Comparison of ENCODE assay signal across 1 cellular context in the genomic region with DNA sequence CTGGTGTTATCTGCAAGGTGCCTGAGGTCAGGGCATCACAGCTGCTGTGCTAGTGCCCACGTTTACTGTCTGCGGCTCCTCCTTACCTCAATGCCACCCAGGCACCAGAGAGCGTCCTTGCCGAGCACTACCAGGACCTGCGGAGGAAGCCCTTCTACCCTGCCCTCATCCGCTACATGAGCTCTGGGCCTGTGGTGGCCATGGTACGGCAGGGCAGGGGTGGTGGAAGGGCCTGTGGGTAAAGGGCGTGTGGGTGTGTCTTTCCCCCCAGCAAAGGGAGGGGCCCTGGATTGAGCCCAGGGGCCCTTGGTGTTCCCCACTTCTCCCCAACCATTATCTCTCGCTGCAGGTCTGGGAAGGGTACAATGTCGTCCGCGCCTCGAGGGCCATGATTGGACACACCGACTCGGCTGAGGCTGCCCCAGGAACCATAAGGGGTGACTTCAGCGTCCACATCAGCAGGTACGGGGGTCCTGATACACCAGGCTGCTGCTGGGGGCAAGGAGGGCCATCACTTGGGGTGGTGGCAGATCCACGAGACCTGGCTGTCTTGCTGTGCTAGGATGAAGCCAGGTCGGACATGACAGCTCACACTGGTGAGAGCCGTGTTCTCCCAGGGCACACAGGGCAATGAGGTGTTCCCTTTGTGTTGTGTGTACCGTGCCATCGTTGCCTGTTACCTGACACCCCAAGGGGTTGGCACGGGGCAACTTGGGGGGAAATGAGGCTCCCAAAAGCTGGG.
TF ChIP-seq lines count a peak whose summit lies in the region.

No MANE protein-coding gene starts in this region.

TF ChIP-seq in A549, 52 proteins besides CTCF, POLR2A, EP300 and RAD21 (continued from another document):
- TF ChIP-seq HMGXB4 (CRISPR knock-in tag; IDR thresholded peaks at IDR 0.05; ENCODE audit: borderline replicate concordance) (no peak), SMC3 (IDR thresholded peaks at IDR 0.05) (no peak), SREBF2 (IDR thresholded peaks at IDR 0.05) (no peak), ATOH8 (CRISPR knock-in tag; IDR thresholded peaks at IDR 0.05; ENCODE audit: low read depth) (no peak), RARB (CRISPR knock-in tag; IDR thresholded peaks at IDR 0.05) (no peak), HEYL (CRISPR knock-in tag; IDR thresholded peaks at IDR 0.05) (no peak), ESRRA (IDR thresholded peaks at IDR 0.05; ENCODE audit: borderline replicate concordance, low read length) (no peak), NR3C1 (IDR thresholded peaks at IDR 0.05) (no peak), RCOR1 (IDR thresholded peaks at IDR 0.05; ENCODE audit: low read depth, low read length) (no peak), CHD2 (IDR thresholded peaks at IDR 0.05; ENCODE audit: low read length, partially characterized antibody) (no peak), HOXA7 (CRISPR knock-in tag; IDR thresholded peaks at IDR 0.05) (no peak), RFX5 (IDR thresholded peaks at IDR 0.05) (no peak), TP53 (CRISPR knock-in tag; IDR thresholded peaks at IDR 0.05) (no peak), BHLHE40 (IDR thresholded peaks at IDR 0.05; ENCODE audit: low read depth, low read length) (no peak)
- TF ChIP-seq, protein P1, sequence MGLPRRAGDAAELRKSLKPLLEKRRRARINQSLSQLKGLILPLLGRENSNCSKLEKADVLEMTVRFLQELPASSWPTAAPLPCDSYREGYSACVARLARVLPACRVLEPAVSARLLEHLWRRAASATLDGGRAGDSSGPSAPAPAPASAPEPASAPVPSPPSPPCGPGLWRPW (IDR thresholded peaks at IDR 0.05) = no peak
- TF ChIP-seq, protein P2, sequence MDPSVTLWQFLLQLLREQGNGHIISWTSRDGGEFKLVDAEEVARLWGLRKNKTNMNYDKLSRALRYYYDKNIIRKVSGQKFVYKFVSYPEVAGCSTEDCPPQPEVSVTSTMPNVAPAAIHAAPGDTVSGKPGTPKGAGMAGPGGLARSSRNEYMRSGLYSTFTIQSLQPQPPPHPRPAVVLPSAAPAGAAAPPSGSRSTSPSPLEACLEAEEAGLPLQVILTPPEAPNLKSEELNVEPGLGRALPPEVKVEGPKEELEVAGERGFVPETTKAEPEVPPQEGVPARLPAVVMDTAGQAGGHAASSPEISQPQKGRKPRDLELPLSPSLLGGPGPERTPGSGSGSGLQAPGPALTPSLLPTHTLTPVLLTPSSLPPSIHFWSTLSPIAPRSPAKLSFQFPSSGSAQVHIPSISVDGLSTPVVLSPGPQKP (IDR thresholded peaks at IDR 0.05; ENCODE audit: low read depth, low read length) = no peak
